Comparison of ENCODE assay signal across 12 cellular contexts in genomic region chr20:56187791-56188190, GRCh38.
DNase-seq lines count a peak whose midpoint lies in the region; ATAC-seq, FAIRE-seq and TF ChIP-seq lines count a peak whose summit lies in the region.
"Had no signal": no experiment of that assay in that cellular context is flagged by ENCODE, and none has a peak within 500 bp of the region (broad histone marks: within the 10 kb centered on the region; RNA-seq: fewer than 3 reads in every experiment).

No MANE protein-coding gene starts in this region.

- H3K9me2 ChIP-seq in PC-3 (replicated peaks; ENCODE audit: low read length) = no peaks in the 10 kb centered on the region

- no peaks in the 10 kb centered on the region for H3F3A ChIP-seq in PC-3 (ENCODE audit: low read length, unreplicated experiment)

- no peak overlapping the region for H3K9ac ChIP-seq in PC-3 (ENCODE audit: low read length)

- H3K4me1 ChIP-seq in heart left ventricle (no peaks in the 10 kb centered on the region), PC-3 (ENCODE audit: insufficient read depth, low read length) (no peaks in the 10 kb centered on the region), esophagus muscularis mucosa (peaks cover 0 to 12% (median 7%) of the 10 kb centered on the region in 4 donors), ascending aorta (no peaks in the 10 kb centered on the region)

- no peak overlapping the region for H3K27ac ChIP-seq in heart left ventricle
- no peak overlapping the region for H3K27ac ChIP-seq in PC-3 (ENCODE audit: low read length)
- H3K27ac ChIP-seq in esophagus muscularis mucosa (replicated peaks in 1 of 4) = no peak overlapping the region
- H3K27ac ChIP-seq in ascending aorta = no peak overlapping the region

- no peaks in the 10 kb centered on the region for H3K27me3 ChIP-seq in heart left ventricle
- peaks cover 5% of the 10 kb centered on the region; the same call in 1 of the 2 replicates for H3K27me3 ChIP-seq in PC-3 (ENCODE audit: low read length)
- H3K27me3 ChIP-seq in esophagus muscularis mucosa = no peaks in the 10 kb centered on the region
- H3K27me3 ChIP-seq in ascending aorta = no peaks in the 10 kb centered on the region

- WGBS in heart left ventricle, 4 donors = 20 to 29% (median 24%) methylated on average over 6 of the region's 6 CpGs
- 23% methylated on average over 5 of the region's 6 CpGs for WGBS in esophagus muscularis mucosa

- H3K4me3 ChIP-seq in heart left ventricle (no peak overlapping the region), PC-3 (ENCODE audit: low read length) (no peak overlapping the region), esophagus muscularis mucosa (no peak overlapping the region), ascending aorta (no peak overlapping the region)

- BruUV-seq in PC-3 (replicated peaks; lab: Mats Ljungman, UMichigan) = no TSS peak

- DNase-seq in heart left ventricle (no peak), Right ventricle myocardium superior (no peak), PC-3 (peak; percentile 59), esophagus muscularis mucosa (ENCODE audit: extremely low spot score) (no peak), urothelium cell line (ENCODE audit: low spot score) (peak; percentile 73), ascending aorta (ENCODE audit: low spot score in 2 of 2) (no peak), HPDE6-E6E7 (ENCODE audit: extremely low spot score) (no peak)
- DNase-seq: AML-193; NCI-H1048; nephron progenitor cell; stimulated activated CD4-positive, alpha-beta T cell treated with anti-CD3 and anti-CD28 coated beads, Interleukin-2, amount 100 ng/mL, for 24 hours had no signal

- no peaks in the 10 kb centered on the region for H4K20me1 ChIP-seq in PC-3 (ENCODE audit: low read length)

- no peaks in the 10 kb centered on the region for H3K79me2 ChIP-seq in PC-3 (ENCODE audit: low read length)

- peak in 7 of 12 donors; percentile 17 to 35 (median 28) for TF ChIP-seq CTCF in heart left ventricle (IDR thresholded peaks at IDR 0.05)
- peak; percentile 67 for TF ChIP-seq CTCF in PC-3 (conservative IDR thresholded peaks at IDR 0.05; ENCODE audit: low read depth, low read length)
- TF ChIP-seq CTCF in esophagus muscularis mucosa (IDR thresholded peaks at IDR 0.05) = peak in 2 of 3 experiments; percentile 8 to 18
- TF ChIP-seq CTCF in ascending aorta (IDR thresholded peaks at IDR 0.05) = no peak

- TF ChIP-seq EP300 in esophagus muscularis mucosa (IDR thresholded peaks at IDR 0.05) = no peak

- no peak for TF ChIP-seq POLR2A in heart left ventricle (IDR thresholded peaks at IDR 0.05)
- no peak for TF ChIP-seq POLR2A in esophagus muscularis mucosa (IDR thresholded peaks at IDR 0.05; ENCODE audit: low read depth)

- H3K36me3 ChIP-seq in heart left ventricle (no peaks in the 10 kb centered on the region), PC-3 (ENCODE audit: low read depth, low read length) (no peaks in the 10 kb centered on the region), esophagus muscularis mucosa (no peaks in the 10 kb centered on the region), ascending aorta (no peaks in the 10 kb centered on the region)

- intact Hi-C loops in heart left ventricle (cut with DNase I) = loop anchor here in 2 of 10 donors (10.0 kb wide), 2 partner anchors 157 to 1513 kb away; no protein-coding TSS in a partner anchor
- intact Hi-C loops in Right ventricle myocardium superior (cut with DNase I) = no loop called here
- intact Hi-C loops in PC-3 (cut with micrococcal nuclease) = no loop called here
- intact Hi-C loops in esophagus muscularis mucosa (cut with DNase I) = no loop called here
- intact Hi-C loops in ascending aorta (cut with DNase I) = no loop called here

- POLR2A ChIA-PET in PC-3 (lab: Charles Lee; ENCODE audit: unreplicated experiment) = no interaction called here

- H3K9me3 ChIP-seq in heart left ventricle = no peaks in the 10 kb centered on the region
- no peaks in the 10 kb centered on the region for H3K9me3 ChIP-seq in PC-3 (ENCODE audit: low read length)
- H3K9me3 ChIP-seq in esophagus muscularis mucosa = no peaks in the 10 kb centered on the region
- no peaks in the 10 kb centered on the region for H3K9me3 ChIP-seq in ascending aorta

- no peak for ATAC-seq in heart left ventricle
- ATAC-seq in Right ventricle myocardium superior (ENCODE audit: poor library complexity) = no peak
- peak; percentile 45; the same call in 1 of the 2 replicates for ATAC-seq in PC-3
- ATAC-seq in HG02588 (IDR thresholded peaks at IDR 0.05; ENCODE audit: unreplicated experiment) = no peak

- no peak for FAIRE-seq in urothelium cell line (lab: Jason Lieb, UNC)

- H2AFZ ChIP-seq in PC-3 (ENCODE audit: low read length) = no peak overlapping the region

- 0 out of 2 replicates have a peak overlapping the region, but pooled peaks have one; percentile 1 for H3K4me2 ChIP-seq in PC-3 (ENCODE audit: low read length)

- CTCF ChIA-PET in PC-3 (lab: Charles Lee) = interaction anchor here (1.0 kb wide), 1 partner anchor 170 kb away, joined by 3 read pairs; no protein-coding TSS in a partner anchor

Comparison
In these comparisons a context has a peak if more than half of its experiments do, and no peak if none do; other contexts are left out.
1. DNase-seq: peak in PC-3 (single experiment) and urothelium cell line (single experiment); none in heart left ventricle (0 of 5), Right ventricle myocardium superior (single experiment), esophagus muscularis mucosa (single experiment), ascending aorta (0 of 2) and HPDE6-E6E7 (single experiment).
2. CTCF ChIP-seq: peak in heart left ventricle (7 of 12), PC-3 (single experiment) and esophagus muscularis mucosa (2 of 3); none in ascending aorta (0 of 3).